Comparison of ENCODE assay signal across 7 cellular contexts in the genomic region with DNA sequence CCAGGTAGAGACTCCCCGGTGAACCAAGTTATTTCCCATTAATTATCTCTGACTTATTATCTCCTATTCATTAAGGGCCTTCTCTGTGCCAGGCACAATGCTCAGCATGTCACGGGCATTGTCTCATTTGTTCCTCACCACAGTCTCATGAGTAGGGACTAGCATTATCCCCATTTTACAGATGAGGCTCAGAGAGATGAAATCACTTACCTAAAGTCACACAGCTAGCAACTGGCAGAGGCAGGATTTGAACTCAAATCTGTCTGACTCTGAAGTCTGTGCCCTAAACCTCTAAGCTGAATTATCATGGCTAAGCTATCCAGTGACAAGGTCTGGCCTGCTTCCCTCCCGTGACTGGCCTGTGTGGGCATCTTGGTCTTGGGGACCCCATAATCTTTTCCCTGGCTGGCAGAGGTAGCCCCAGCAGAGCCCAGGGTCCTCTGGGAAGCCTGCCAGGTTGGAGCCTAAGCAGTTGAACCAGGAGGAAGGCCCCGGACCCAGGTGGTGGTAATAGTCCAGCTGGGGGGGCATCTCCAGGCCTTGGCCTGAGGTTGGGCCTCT. TPM values are rescaled to one million over a fixed set of nuclear protein-coding genes. Genes with fewer than 3 reads are reported as not detected.
A peak's percentile ranks its signal among the peaks of the same experiment; 100 is the strongest.
DNase-seq lines count a peak whose midpoint lies in the region; ATAC-seq lines count a peak whose summit lies in the region.

No MANE protein-coding gene starts in this region.

- no peak for ATAC-seq in activated T-helper 17 cell treated with anti-CD3 and anti-CD28 coated beads, Interleukin-2, amount 50 U/mL, for 72 hours (replicated peaks)
- ATAC-seq in stimulated activated naive CD8-positive, alpha-beta T cell treated with anti-CD3 and anti-CD28 coated beads, Interleukin-15, amount 100 ng/mL, for 72 hours: no peak
- no peak for ATAC-seq in HG02870 (IDR thresholded peaks at IDR 0.05; ENCODE audit: unreplicated experiment)

- peak overlapping the region; percentile 49 for H3K4me3 ChIP-seq in iPS-18c (ENCODE audit: insufficient read depth, low read depth, low read length)

- DNase-seq in HT-29 (ENCODE audit: low spot score) (peak; percentile 3), NCI-H2029 (lab: John Stamatoyannopoulos, UW) (no peak), NCI-H1417 treated with DMSO at 0.1 percent for 48 hours (lab: John Stamatoyannopoulos, UW) (no peak)
- no peak for DNase-seq in stimulated activated naive CD8-positive, alpha-beta T cell treated with anti-CD3 and anti-CD28 coated beads, Interleukin-15, amount 100 ng/mL, for 72 hours

- no peaks in the 10 kb centered on the region for H3K9me3 Mint-ChIP-seq in activated T-helper 17 cell treated with anti-CD3 and anti-CD28 coated beads, Interleukin-2, amount 50 U/mL, for 72 hours
- H3K9me3 Mint-ChIP-seq in stimulated activated naive CD8-positive, alpha-beta T cell treated with anti-CD3 and anti-CD28 coated beads, Interleukin-15, amount 100 ng/mL, for 72 hours: no peaks in the 10 kb centered on the region

- no peaks in the 10 kb centered on the region for H3K9me3 ChIP-seq in iPS-18c (ENCODE audit: control insufficient read depth, insufficient read depth, low read length)

- peak overlapping the region; percentile 98 for H3K27ac Mint-ChIP-seq in activated T-helper 17 cell treated with anti-CD3 and anti-CD28 coated beads, Interleukin-2, amount 50 U/mL, for 72 hours
- peak overlapping the region; percentile 97 to 99 for H3K27ac Mint-ChIP-seq in stimulated activated naive CD8-positive, alpha-beta T cell treated with anti-CD3 and anti-CD28 coated beads, Interleukin-15, amount 100 ng/mL, for 72 hours

- no peaks in the 10 kb centered on the region for H3K27me3 Mint-ChIP-seq in activated T-helper 17 cell treated with anti-CD3 and anti-CD28 coated beads, Interleukin-2, amount 50 U/mL, for 72 hours
- H3K27me3 Mint-ChIP-seq in stimulated activated naive CD8-positive, alpha-beta T cell treated with anti-CD3 and anti-CD28 coated beads, Interleukin-15, amount 100 ng/mL, for 72 hours: no peaks in the 10 kb centered on the region

- H3K4me3 Mint-ChIP-seq in activated T-helper 17 cell treated with anti-CD3 and anti-CD28 coated beads, Interleukin-2, amount 50 U/mL, for 72 hours: peak overlapping the region; percentile 95
- H3K4me3 Mint-ChIP-seq in stimulated activated naive CD8-positive, alpha-beta T cell treated with anti-CD3 and anti-CD28 coated beads, Interleukin-15, amount 100 ng/mL, for 72 hours: peak overlapping the region; percentile 91 to 93

- peaks cover 41% of the 10 kb centered on the region for H3K4me1 Mint-ChIP-seq in activated T-helper 17 cell treated with anti-CD3 and anti-CD28 coated beads, Interleukin-2, amount 50 U/mL, for 72 hours
- H3K4me1 Mint-ChIP-seq in stimulated activated naive CD8-positive, alpha-beta T cell treated with anti-CD3 and anti-CD28 coated beads, Interleukin-15, amount 100 ng/mL, for 72 hours: peaks cover 66% of the 10 kb centered on the region

- H3K36me3 Mint-ChIP-seq in activated T-helper 17 cell treated with anti-CD3 and anti-CD28 coated beads, Interleukin-2, amount 50 U/mL, for 72 hours (ENCODE audit: low read depth): peaks cover 60% of the 10 kb centered on the region

RNA-seq across cellular contexts. Expression of a gene that starts 4.5 kb away (rescaled TPM):
- total RNA-seq in HT-29 (2014; rRNA removed; shearing (Covaris generic)): 76.6 and 81.5 TPM in 2 replicates
- total RNA-seq in activated T-helper 17 cell treated with anti-CD3 and anti-CD28 coated beads, Interleukin-2, amount 50 U/mL, for 72 hours: 100 to 1,000 TPM in 1 of 2 donors, 10 to 100 TPM in 1; 97.9 to 164 TPM

RNA-seq across cellular contexts. Expression of a gene that starts 11.2 kb away (rescaled TPM):
- total RNA-seq in HT-29 (2014; rRNA removed; shearing (Covaris generic)): 65.8 and 80.9 TPM in 2 replicates
- total RNA-seq in activated T-helper 17 cell treated with anti-CD3 and anti-CD28 coated beads, Interleukin-2, amount 50 U/mL, for 72 hours: 10 to 100 TPM; 47.8 to 72.6 TPM

RNA-seq across cellular contexts. Expression of a gene that starts 35.4 kb away (rescaled TPM):
- total RNA-seq in HT-29 (2014; rRNA removed; shearing (Covaris generic)): not detected in 2 replicates
- total RNA-seq in activated T-helper 17 cell treated with anti-CD3 and anti-CD28 coated beads, Interleukin-2, amount 50 U/mL, for 72 hours: under 1 TPM in 1 of 2 donors, not detected in 1; 0.08 TPM
